In genomic region chr18:78579449-78579848, GRCh38 we compare ENCODE assay signal across 14 cellular contexts.
DNase-seq lines count a peak whose midpoint lies in the region; TF ChIP-seq lines count a peak whose summit lies in the region.
"Had no signal": no experiment of that assay in that cellular context is flagged by ENCODE, and none has a peak within 500 bp of the region (broad histone marks: within the 10 kb centered on the region; RNA-seq: fewer than 3 reads in every experiment).

No MANE protein-coding gene starts in this region.

- H3K4me1 ChIP-seq in BLaER1 (peaks cover 46% of the 10 kb centered on the region), neuronal stem cell (ENCODE audit: control insufficient read depth in 2 of 2, insufficient read depth in 1 of 2, low read depth in 1 of 2, low read length in 2 of 2) (no peaks in the 10 kb centered on the region)
- H3K4me1 ChIP-seq: A549, Caco-2 had no signal

- H3K9me3 ChIP-seq in BLaER1 (peaks cover 22% of the 10 kb centered on the region), neuronal stem cell (replicated peaks in 1 of 2; ENCODE audit: control insufficient read depth in 2 of 2, insufficient read depth in 1 of 2, low read depth in 1 of 2, low read length in 2 of 2) (peaks cover 0 to 3% of the 10 kb centered on the region in 2 donors)
- H3K9me3 ChIP-seq: A549, Caco-2 had no signal

- no peak overlapping the region for H2AFZ ChIP-seq in neuronal stem cell (ENCODE audit: low read length)

- H4K20me1 ChIP-seq in BLaER1, result no peaks in the 10 kb centered on the region

- H3K27ac ChIP-seq in BLaER1 (peak overlapping the region; percentile 7; the same call in 1 of the 2 replicates), coronary artery (no peak overlapping the region), neuronal stem cell (replicated peaks; ENCODE audit: low read length) (no peak overlapping the region)
- H3K27ac ChIP-seq: 22Rv1, A549, C4-2B had no signal

- H3K14ac ChIP-seq in neuronal stem cell (ENCODE audit: low read length), result no peak overlapping the region

- H3K4me2 ChIP-seq in BLaER1 (peak overlapping the region; percentile 66), neuronal stem cell (ENCODE audit: insufficient read depth, low read length, poor library complexity, severe bottlenecking) (no peak overlapping the region)
- H3K4me2 ChIP-seq: A549 had no signal

- peak overlapping the region; percentile 25 for H3K23ac ChIP-seq in neuronal stem cell (ENCODE audit: low read depth, low read length, poor library complexity)

- no peak overlapping the region for H4K91ac ChIP-seq in neuronal stem cell (ENCODE audit: low read depth, low read length, poor library complexity)

- H2BK12ac ChIP-seq in neuronal stem cell (ENCODE audit: low read length), result no peak overlapping the region

- H3K79me1 ChIP-seq in neuronal stem cell (ENCODE audit: low read depth, low read length), result no peaks in the 10 kb centered on the region

- H2BK15ac ChIP-seq in neuronal stem cell (ENCODE audit: low read length), result no peak overlapping the region

- H3K4me3 ChIP-seq in BLaER1 (no peak overlapping the region), coronary artery (no peak overlapping the region), neuronal stem cell (ENCODE audit: low read length in 2 of 2) (no peak overlapping the region)
- H3K4me3 ChIP-seq: A549 had no signal

- H2AK5ac ChIP-seq in neuronal stem cell (ENCODE audit: low read depth, low read length), result no peak overlapping the region

- no peak overlapping the region for H4K8ac ChIP-seq in neuronal stem cell (ENCODE audit: low read depth, low read length)

- H3K4ac ChIP-seq in neuronal stem cell (ENCODE audit: low read length), result no peak overlapping the region

- H3K18ac ChIP-seq in neuronal stem cell (ENCODE audit: low read length), result no peak overlapping the region

- H3K9ac ChIP-seq in BLaER1 (no peak overlapping the region), neuronal stem cell (ENCODE audit: low read depth, low read length, poor library complexity) (no peak overlapping the region)

- no peak overlapping the region for H2BK120ac ChIP-seq in neuronal stem cell (ENCODE audit: low read depth, low read length)

- H2BK5ac ChIP-seq in neuronal stem cell (ENCODE audit: low read length), result no peak overlapping the region

- H3K36me3 ChIP-seq in BLaER1 (no peaks in the 10 kb centered on the region), neuronal stem cell (replicated peaks in 1 of 2; ENCODE audit: control insufficient read depth in 2 of 2, insufficient read depth in 2 of 2, low read length in 2 of 2) (no peaks in the 10 kb centered on the region)

- DNase-seq in coronary artery (ENCODE audit: low spot score), result peak; percentile 26
- no peak for DNase-seq in neuronal stem cell (ENCODE audit: low spot score)
- DNase-seq in NCI-H1105 (lab: John Stamatoyannopoulos, UW), result no peak
- no peak for DNase-seq in SIG-M5 (lab: John Stamatoyannopoulos, UW)
- DNase-seq: AML-193; Caco-2; Calu3; CD4-positive, alpha-beta T cell; DMS79 treated with DMSO at 0.1 percent for 48 hours; GF-D8 had no signal

- no peak for TF ChIP-seq CTCF in coronary artery (IDR thresholded peaks at IDR 0.05)

- no peaks in the 10 kb centered on the region for H3K27me3 ChIP-seq in BLaER1
- H3K27me3 ChIP-seq in neuronal stem cell (ENCODE audit: control insufficient read depth in 3 of 3, insufficient read depth in 3 of 3, low read depth in 1 of 3, low read length in 3 of 3), result no peaks in the 10 kb centered on the region

- WGBS in neuronal stem cell (ENCODE audit: extremely low coverage in 2 of 2, insufficient read length in 2 of 2, insufficient replicate concordance in 1 of 2), 2 donors, result no CpG with 5 or more reads among the region's 4 CpGs
